ENCODE assay signal across 7 cellular contexts in genomic region chr20:62366370-62367135, GRCh38. TPM values are rescaled to one million over a fixed set of nuclear protein-coding genes. Genes with fewer than 3 reads are reported as not detected.
A peak's percentile ranks its signal among the peaks of the same experiment; 100 is the strongest.
DNase-seq lines count a peak whose midpoint lies in the region; ATAC-seq, FAIRE-seq and TF ChIP-seq lines count a peak whose summit lies in the region.

No MANE protein-coding gene starts in this region.

- H3K27ac Mint-ChIP-seq in progenitor cell of endocrine pancreas (peak overlapping the region; percentile 41), CD14-positive monocyte (no peak overlapping the region)

- H3K36me3 ChIP-seq in RWPE2 (ENCODE audit: low read depth): peaks cover 45% of the 10 kb centered on the region

- no peaks in the 10 kb centered on the region for H3K9me3 ChIP-seq in RWPE2 (ENCODE audit: severe bottlenecking)

- peak overlapping the region; percentile 99 for H3K27ac ChIP-seq in RWPE2 (ENCODE audit: poor library complexity, severe bottlenecking)

- H3K27me3 ChIP-seq in RWPE2 (ENCODE audit: insufficient read depth, poor library complexity, severe bottlenecking): no peaks in the 10 kb centered on the region

- H3K27me3 Mint-ChIP-seq in progenitor cell of endocrine pancreas (no peaks in the 10 kb centered on the region), CD14-positive monocyte (ENCODE audit: low read depth in 3 of 3) (peaks cover 39 to 69% (median 56%) of the 10 kb centered on the region in 3 donors)

- no peak for DNase-seq in HFF-Myc (ENCODE audit: extremely low read depth, low read depth)
- DNase-seq in RWPE2 (ENCODE audit: low spot score): peak; percentile 95
- peak; percentile 57 to 73 for DNase-seq in frontal cortex (ENCODE audit: low spot score in 2 of 2)
- DNase-seq in progenitor cell of endocrine pancreas (ENCODE audit: low spot score, unreplicated experiment): peak; percentile 70
- no peak for DNase-seq in GM19238 (ENCODE audit: insufficient read length, low spot score)
- DNase-seq in CD14-positive monocyte (ENCODE audit: low spot score): no peak

- peaks cover 70% of the 10 kb centered on the region for H3K4me1 ChIP-seq in RWPE2 (ENCODE audit: insufficient read depth, poor library complexity, severe bottlenecking)

- peak overlapping the region; percentile 69 for H3K4me3 Mint-ChIP-seq in progenitor cell of endocrine pancreas (ENCODE audit: low read depth)
- H3K4me3 Mint-ChIP-seq in CD14-positive monocyte: peak overlapping the region in 1 of 2 donors; percentile 26

- H3K4me3 ChIP-seq in HFF-Myc (replicated peaks; ENCODE audit: low read depth, low read length) (peak overlapping the region; percentile 53), RWPE2 (ENCODE audit: severe bottlenecking) (peak overlapping the region; percentile 98)

- H3K36me3 Mint-ChIP-seq in progenitor cell of endocrine pancreas (ENCODE audit: insufficient read depth) (no peaks in the 10 kb centered on the region), CD14-positive monocyte (no peaks in the 10 kb centered on the region)

- ATAC-seq in RWPE2 (ENCODE audit: low read depth): peak; percentile 8
- ATAC-seq in GM21515 (IDR thresholded peaks at IDR 0.05; ENCODE audit: unreplicated experiment): no peak

- FAIRE-seq in frontal cortex (lab: Jason Lieb, UNC): no peak

- TF ChIP-seq CTCF in HFF-Myc (IDR thresholded peaks at IDR 0.05; ENCODE audit: low read depth, low read length, missing control alignments): no peak
- TF ChIP-seq CTCF in RWPE2 (IDR thresholded peaks at IDR 0.05; ENCODE audit: poor library complexity, severe bottlenecking): no peak
- TF ChIP-seq CTCF in progenitor cell of endocrine pancreas (IDR thresholded peaks at IDR 0.05; ENCODE audit: unreplicated experiment): no peak
- no peak for TF ChIP-seq CTCF in CD14-positive monocyte (IDR thresholded peaks at IDR 0.05)

- intact Hi-C loops in CD14-positive monocyte (cut with micrococcal nuclease): no loop called here

- H3K9me3 Mint-ChIP-seq in progenitor cell of endocrine pancreas (ENCODE audit: low read depth) (no peaks in the 10 kb centered on the region), CD14-positive monocyte (peaks cover 0 to 10% (median 0%) of the 10 kb centered on the region in 7 donors)

- H3K4me1 Mint-ChIP-seq in progenitor cell of endocrine pancreas (ENCODE audit: low read depth): peaks cover 36% of the 10 kb centered on the region
- peaks cover 11% of the 10 kb centered on the region for H3K4me1 Mint-ChIP-seq in CD14-positive monocyte

RNA-seq across cellular contexts. Expression of gene LAMA5, which starts 0.6 kb away (rescaled TPM):
- total RNA-seq in frontal cortex (11.4 TPM), progenitor cell of endocrine pancreas (248 and 252 TPM in 2 replicates)
- polyA plus RNA-seq in CD14-positive monocyte: not detected

RNA-seq across cellular contexts. Expression of gene RPS21, which starts 20.4 kb away (rescaled TPM):
- total RNA-seq in frontal cortex (821 TPM), progenitor cell of endocrine pancreas (1,160 and 1,251 TPM in 2 replicates)
- 100 to 1,000 TPM; 799 to 968 TPM for polyA plus RNA-seq in CD14-positive monocyte

RNA-seq across cellular contexts. Expression of gene CABLES2, which starts 40.5 kb away (rescaled TPM):
- total RNA-seq in frontal cortex: 2.9 TPM
- 20.4 and 21.7 TPM in 2 replicates for total RNA-seq in progenitor cell of endocrine pancreas
- under 1 TPM; 0.60 to 0.61 TPM for polyA plus RNA-seq in CD14-positive monocyte

Comparison
In these comparisons a context has a peak if more than half of its experiments do, and no peak if none do; other contexts are left out.
1. DNase-seq: peak in RWPE2 (single experiment), frontal cortex (2 of 2) and progenitor cell of endocrine pancreas (single experiment); none in HFF-Myc (single experiment), GM19238 (single experiment) and CD14-positive monocyte (single experiment).
2. RNA of gene LAMA5, which starts 0.6 kb away (total RNA-seq): 248 to 252 TPM in progenitor cell of endocrine pancreas; 11.4 TPM in frontal cortex (single experiment); every median in the first group is over 10 times any median in the second.